Comparison of ENCODE assay signal across 10 cellular contexts in genomic region chr17:8152981-8153549, GRCh38. TPM values are rescaled to one million over a fixed set of nuclear protein-coding genes. Genes with fewer than 3 reads are reported as not detected.
A peak's percentile ranks its signal among the peaks of the same experiment; 100 is the strongest.
DNase-seq lines count a peak whose midpoint lies in the region; ATAC-seq and TF ChIP-seq lines count a peak whose summit lies in the region.
"Had no signal": no experiment of that assay in that cellular context is flagged by ENCODE, and none has a peak within 500 bp of the region (broad histone marks: within the 10 kb centered on the region; RNA-seq: fewer than 3 reads in every experiment).

No MANE protein-coding gene starts in this region.

- peak overlapping the region; percentile 74 to 89 for H3K4me3 ChIP-seq in CD4-positive, alpha-beta memory T cell (ENCODE audit: low read length in 2 of 2)
- H3K4me3 ChIP-seq in NB4 (ENCODE audit: low read depth, low read length), result peak overlapping the region; percentile 27
- peak overlapping the region; percentile 56 for H3K4me3 ChIP-seq in ovary

- no peak overlapping the region for H3K27ac Mint-ChIP-seq in CD4-positive, alpha-beta memory T cell

- no peak for ATAC-seq in HG03442 (IDR thresholded peaks at IDR 0.05; ENCODE audit: unreplicated experiment)

- no peaks in the 10 kb centered on the region for H3K9me3 ChIP-seq in CD4-positive, alpha-beta memory T cell (ENCODE audit: control insufficient read depth in 1 of 2, low read length in 2 of 2)
- no peaks in the 10 kb centered on the region for H3K9me3 ChIP-seq in ovary

- no peaks in the 10 kb centered on the region for H3K27me3 Mint-ChIP-seq in CD4-positive, alpha-beta memory T cell

- CTCF ChIA-PET in CD4-positive, alpha-beta memory T cell (lab: Charles Lee; ENCODE audit: partially characterized antibody), result interaction anchor here (1.9 to 7.7 kb wide), 2 partner anchors 13 to 34 kb away, joined by 4 to 93 read pairs; no protein-coding TSS in a partner anchor

- no peaks in the 10 kb centered on the region for H3K27me3 ChIP-seq in CD4-positive, alpha-beta memory T cell (ENCODE audit: insufficient read depth, low read length)
- no peaks in the 10 kb centered on the region for H3K27me3 ChIP-seq in ovary

- peaks cover 27 to 58% (median 37%) of the 10 kb centered on the region in 4 donors for H3K4me1 Mint-ChIP-seq in CD4-positive, alpha-beta memory T cell

- H3K4me1 ChIP-seq in CD4-positive, alpha-beta memory T cell (ENCODE audit: insufficient read depth, low read length), result peaks cover 65% of the 10 kb centered on the region
- H3K4me1 ChIP-seq in ovary (ENCODE audit: insufficient read depth), result peaks cover 12% of the 10 kb centered on the region

- peaks cover 25% of the 10 kb centered on the region for H3K36me3 ChIP-seq in CD4-positive, alpha-beta memory T cell (ENCODE audit: insufficient read depth, low read length)
- H3K36me3 ChIP-seq in ovary, result no peaks in the 10 kb centered on the region

- POLR2A ChIA-PET in CD4-positive, alpha-beta memory T cell (lab: Charles Lee; ENCODE audit: partially characterized antibody), result interaction anchor here (1.8 to 23.4 kb wide), 8 partner anchors 10 to 95 kb away, joined by 4 to 1074 read pairs (median 76); partner anchors contain the start of genes ALOXE3, BORCS6, CTC1 and PFAS

- DNase-seq in CD4-positive, alpha-beta memory T cell, result peak in 1 of 5 donors; percentile 41
- no peak for DNase-seq in NB4 (ENCODE audit: low read depth)
- no peak for DNase-seq in epithelial cell of prostate (ENCODE audit: low read depth, low spot score)
- peak in 4 of 5 donors; percentile 38 to 62 (median 56) for DNase-seq in ovary
- no peak for DNase-seq in NCI-H1105 treated with DMSO at 0.1 percent for 48 hours (lab: John Stamatoyannopoulos, UW)
- DNase-seq in mucosa of gallbladder (ENCODE audit: low spot score), result no peak
- DNase-seq in AG08396 (ENCODE audit: low spot score), result no peak

- H3K27ac ChIP-seq in CD4-positive, alpha-beta memory T cell (ENCODE audit: low read depth, low read length), result peak overlapping the region; percentile 100
- H3K27ac ChIP-seq in epithelial cell of prostate, result peak overlapping the region; percentile 100
- peak overlapping the region; percentile 94 to 96 for H3K27ac ChIP-seq in ovary
- H3K27ac ChIP-seq: KMS-11 had no signal

- intact Hi-C loops in CD4-positive, alpha-beta memory T cell (cut with micrococcal nuclease), result no loop called here
- intact Hi-C loops in ovary (cut with DNase I), result loop anchor here in 1 of 4 donors (10.0 kb wide), 1 partner anchor 308 kb away; no protein-coding TSS in a partner anchor

- TF ChIP-seq CTCF in NB4 (IDR thresholded peaks at IDR 0.05; ENCODE audit: low read depth, low read length) (no peak), ovary (IDR thresholded peaks at IDR 0.05) (no peak)

- TF ChIP-seq POLR2A in NB4 (IDR thresholded peaks at IDR 0.05; ENCODE audit: extremely low read depth, insufficient read length) (no peak), ovary (IDR thresholded peaks at IDR 0.05) (no peak)

- peaks cover 0 to 19% (median 0%) of the 10 kb centered on the region in 8 donors for H3K9me3 Mint-ChIP-seq in CD4-positive, alpha-beta memory T cell

- 59 to 68% (median 62%) methylated on average over 9 of the region's 9 CpGs for WGBS in ovary, 3 donors

- H3K36me3 Mint-ChIP-seq in CD4-positive, alpha-beta memory T cell, result peaks cover 9 to 47% of the 10 kb centered on the region in 2 donors

- H3K4me3 Mint-ChIP-seq in CD4-positive, alpha-beta memory T cell, result peak overlapping the region in 7 of 8 donors; percentile 91 to 98 (median 93)

- TF ChIP-seq EP300 in ovary (IDR thresholded peaks at IDR 0.05), result no peak

RNA-seq across cellular contexts. Expression of gene PER1, which starts 0.9 kb away (rescaled TPM):
- total RNA-seq in CD4-positive, alpha-beta memory T cell, result 10 to 100 TPM; 78.9 to 79.4 TPM
- 10 to 100 TPM in 1 of 2 donors, 1 to 10 TPM in 1; 3.7 to 18.6 TPM for polyA plus RNA-seq in CD4-positive, alpha-beta memory T cell
- total RNA-seq in ovary (100 to 1,000 TPM in 6 of 7 donors, 10 to 100 TPM in 1; 74.9 to 394 (median 165) TPM), mucosa of gallbladder (123 TPM)
- 100 to 1,000 TPM in 1 of 2 donors, 10 to 100 TPM in 1; 12.8 to 164 TPM for polyA plus RNA-seq in ovary

RNA-seq across cellular contexts. Expression of gene VAMP2, which starts 9.7 kb away (rescaled TPM):
- total RNA-seq in CD4-positive, alpha-beta memory T cell, result 100 to 1,000 TPM; 190 to 203 TPM
- polyA plus RNA-seq in CD4-positive, alpha-beta memory T cell, result 100 to 1,000 TPM in 1 of 2 donors, 10 to 100 TPM in 1; 41.6 to 106 TPM
- total RNA-seq in ovary (100 to 1,000 TPM in 4 of 7 donors, 10 to 100 TPM in 3; 35.5 to 147 (median 118) TPM), mucosa of gallbladder (73.8 TPM)
- polyA plus RNA-seq in ovary, result 100 to 1,000 TPM in 1 of 2 donors, 10 to 100 TPM in 1; 99.2 to 233 TPM

RNA-seq across cellular contexts. Expression of gene TMEM107, which starts 23.1 kb away (rescaled TPM):
- total RNA-seq in CD4-positive, alpha-beta memory T cell, result 10 to 100 TPM; 25.0 to 25.3 TPM
- 10 to 100 TPM; 42.4 to 43.7 TPM for polyA plus RNA-seq in CD4-positive, alpha-beta memory T cell
- 10 to 100 TPM in 5 of 7 donors, 1 to 10 TPM in 2; 7.5 to 57.6 (median 16.1) TPM for total RNA-seq in ovary
- 10 to 100 TPM in 1 of 2 donors, 1 to 10 TPM in 1; 8.2 to 10.3 TPM for polyA plus RNA-seq in ovary
- 22.5 TPM for total RNA-seq in mucosa of gallbladder

RNA-seq across cellular contexts. Expression of gene HES7, which starts 29.2 kb away (rescaled TPM):
- total RNA-seq in CD4-positive, alpha-beta memory T cell, result not detected
- polyA plus RNA-seq in CD4-positive, alpha-beta memory T cell, result not detected
- total RNA-seq in ovary, result under 1 TPM in 6 of 7 donors, not detected in 1; 0.11 to 0.97 (median 0.81) TPM
- under 1 TPM in 1 of 2 donors, not detected in 1; 0.25 TPM for polyA plus RNA-seq in ovary
- 0.78 TPM for total RNA-seq in mucosa of gallbladder
- total RNA-seq: mononuclear cell had no signal

RNA-seq across cellular contexts. Expression of gene ALOXE3, which starts 34.8 kb away (rescaled TPM):
- under 1 TPM; 0.32 to 0.33 TPM for total RNA-seq in CD4-positive, alpha-beta memory T cell
- polyA plus RNA-seq in CD4-positive, alpha-beta memory T cell, result under 1 TPM in 1 of 2 donors, not detected in 1; 0.20 TPM
- total RNA-seq in ovary, result not detected
- polyA plus RNA-seq in ovary, result under 1 TPM in 1 of 2 donors, not detected in 1; 0.07 TPM
- not detected for total RNA-seq in mucosa of gallbladder

Comparison
In these comparisons a context has a peak if more than half of its experiments do, and no peak if none do; other contexts are left out.
1. DNase-seq: peak in ovary (4 of 5); none in NB4 (single experiment), epithelial cell of prostate (single experiment), NCI-H1105 treated with DMSO at 0.1 percent for 48 hours (single experiment), mucosa of gallbladder (single experiment) and AG08396 (single experiment).
2. H3K4me3 ChIP-seq: peak in every context shown above with its lines; median percentile 82 in CD4-positive, alpha-beta memory T cell; 56 in ovary; 27 in NB4.
3. Peak in every context shown above with its lines, with median percentiles within 50 percentile points of each other: H3K27ac ChIP-seq.